Comparison of ENCODE assay signal across 11 cellular contexts in the genomic region with DNA sequence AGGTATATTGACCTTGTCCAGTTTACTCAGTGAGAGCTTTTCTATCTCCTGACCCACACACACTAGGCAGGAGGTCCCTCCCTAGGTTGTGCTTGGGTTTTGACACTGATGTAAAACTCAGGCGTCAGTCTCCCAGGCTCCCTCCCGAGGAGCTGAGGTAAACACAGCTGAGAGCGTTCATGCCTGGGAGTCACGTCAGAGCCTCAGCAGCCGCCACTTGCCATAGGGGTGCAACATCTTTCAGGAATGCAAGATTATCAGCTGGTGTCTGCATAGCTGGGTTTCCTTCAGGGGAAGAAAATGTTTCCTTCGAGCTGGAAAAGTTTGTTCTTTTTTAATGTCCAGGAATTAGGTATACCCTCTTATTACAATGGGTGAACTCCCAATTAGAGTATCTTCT.
DNase-seq lines count a peak whose midpoint lies in the region; ATAC-seq and TF ChIP-seq lines count a peak whose summit lies in the region.
"Had no signal": no experiment of that assay in that cellular context is flagged by ENCODE, and none has a peak within 500 bp of the region (broad histone marks: within the 10 kb centered on the region; RNA-seq: fewer than 3 reads in every experiment).

No MANE protein-coding gene starts in this region.

- H3K27me3 Mint-ChIP-seq in activated T-cell treated with anti-CD3 and anti-CD28 coated beads, Interleukin-2, amount 50 U/mL, for 24 hours = no peaks in the 10 kb centered on the region
- H3K27me3 Mint-ChIP-seq: stimulated activated naive B cell treated with anti-CD40 and anti-IgM and Interleukin-4, amounts not matched to agents 10 μg/mL and 1 μg/mL and 100 μg/mL, for 72 hours had no signal

- H3K27me3 ChIP-seq in kidney epithelial cell (ENCODE audit: control insufficient read depth, insufficient read depth, low read length) = no peaks in the 10 kb centered on the region
- H3K27me3 ChIP-seq: spleen had no signal

- H3K36me3 ChIP-seq in kidney epithelial cell (ENCODE audit: control insufficient read depth, insufficient read depth, low read length) = no peaks in the 10 kb centered on the region
- H3K36me3 ChIP-seq: spleen had no signal

- TF ChIP-seq CTCF in astrocyte of the cerebellum (IDR thresholded peaks at IDR 0.05; ENCODE audit: low read depth, low read length, missing control alignments) = no peak
- TF ChIP-seq CTCF in kidney epithelial cell (IDR thresholded peaks at IDR 0.05; ENCODE audit: insufficient read depth, low read length, poor library complexity, severe bottlenecking) = no peak

- no peaks in the 10 kb centered on the region for H3K36me3 Mint-ChIP-seq in activated T-cell treated with anti-CD3 and anti-CD28 coated beads, Interleukin-2, amount 50 U/mL, for 24 hours (ENCODE audit: low read depth)
- H3K36me3 Mint-ChIP-seq: stimulated activated naive B cell treated with anti-CD40 and anti-IgM and Interleukin-4, amounts not matched to agents 10 μg/mL and 1 μg/mL and 100 μg/mL, for 72 hours had no signal

- H3K4me3 Mint-ChIP-seq in activated T-cell treated with anti-CD3 and anti-CD28 coated beads, Interleukin-2, amount 50 U/mL, for 24 hours = no peak overlapping the region
- H3K4me3 Mint-ChIP-seq: stimulated activated naive B cell treated with anti-CD40 and anti-IgM and Interleukin-4, amounts not matched to agents 10 μg/mL and 1 μg/mL and 100 μg/mL, for 72 hours had no signal

- ATAC-seq in HG03280 (IDR thresholded peaks at IDR 0.05; ENCODE audit: unreplicated experiment) = no peak
- ATAC-seq: stimulated activated naive B cell treated with anti-CD40 and anti-IgM and Interleukin-4, amounts not matched to agents 10 μg/mL and 1 μg/mL and 100 μg/mL, for 72 hours had no signal

- no peak overlapping the region for H3K4me3 ChIP-seq in astrocyte of the cerebellum (ENCODE audit: low read depth, low read length)
- H3K4me3 ChIP-seq in kidney epithelial cell (ENCODE audit: low read depth, low read length) = no peak overlapping the region
- H3K4me3 ChIP-seq: spleen had no signal

- no peaks in the 10 kb centered on the region for H3K9me3 Mint-ChIP-seq in activated T-cell treated with anti-CD3 and anti-CD28 coated beads, Interleukin-2, amount 50 U/mL, for 24 hours
- H3K9me3 Mint-ChIP-seq: stimulated activated naive B cell treated with anti-CD40 and anti-IgM and Interleukin-4, amounts not matched to agents 10 μg/mL and 1 μg/mL and 100 μg/mL, for 72 hours had no signal

- no peak overlapping the region for H3K27ac Mint-ChIP-seq in activated T-cell treated with anti-CD3 and anti-CD28 coated beads, Interleukin-2, amount 50 U/mL, for 24 hours
- H3K27ac Mint-ChIP-seq: stimulated activated naive B cell treated with anti-CD40 and anti-IgM and Interleukin-4, amounts not matched to agents 10 μg/mL and 1 μg/mL and 100 μg/mL, for 72 hours had no signal

- in situ Hi-C loops in astrocyte of the cerebellum (cut with HindIII; ENCODE audit: low sequenced_read_pairs) = no loop called here

- H3K4me1 Mint-ChIP-seq in activated T-cell treated with anti-CD3 and anti-CD28 coated beads, Interleukin-2, amount 50 U/mL, for 24 hours (ENCODE audit: low read depth) = no peaks in the 10 kb centered on the region

- peak; percentile 13 for DNase-seq in NCI-H1105 treated with DMSO at 0.1 percent for 48 hours (lab: John Stamatoyannopoulos, UW)
- no peak for DNase-seq in NCI-H1105 (lab: John Stamatoyannopoulos, UW)
- DNase-seq in astrocyte of the cerebellum (ENCODE audit: low read depth) = peak; percentile 76
- peak; percentile 92 for DNase-seq in kidney epithelial cell (ENCODE audit: low read depth)
- DNase-seq in superior temporal gyrus (ENCODE audit: extremely low spot score) = peak; percentile 68
- DNase-seq in activated T-cell treated with anti-CD3 and anti-CD28 coated beads, Interleukin-2, amount 50 U/mL, for 24 hours = no peak
- no peak for DNase-seq in stimulated activated CD4-positive, alpha-beta T cell treated with anti-CD3 and anti-CD28 coated beads, Interleukin-4, amount 100 ng/mL, for 1 hour
- DNase-seq: activated T-cell treated with anti-CD3 and anti-CD28 coated beads, Interleukin-2, amount 50 U/mL, for 48 hours; spleen; stimulated activated naive B cell treated with anti-CD40 and anti-IgM and Interleukin-4, amounts not matched to agents 10 μg/mL and 1 μg/mL and 100 μg/mL, for 72 hours had no signal

Comparison
In these comparisons a context has a peak if more than half of its experiments do, and no peak if none do; other contexts are left out.
1. DNase-seq: peak in NCI-H1105 treated with DMSO at 0.1 percent for 48 hours (single experiment), astrocyte of the cerebellum (single experiment), kidney epithelial cell (single experiment) and superior temporal gyrus (single experiment); none in NCI-H1105 (single experiment), activated T-cell treated with anti-CD3 and anti-CD28 coated beads, Interleukin-2, amount 50 U/mL, for 24 hours (single experiment) and stimulated activated CD4-positive, alpha-beta T cell treated with anti-CD3 and anti-CD28 coated beads, Interleukin-4, amount 100 ng/mL, for 1 hour (single experiment).